In genomic region chr11:134406264-134407185, GRCh38 we compare ENCODE assay signal across 25 cellular contexts. TPM values are rescaled to one million over a fixed set of nuclear protein-coding genes. Genes with fewer than 3 reads are reported as not detected.
DNase-seq lines count a peak whose midpoint lies in the region; ATAC-seq, FAIRE-seq and TF ChIP-seq lines count a peak whose summit lies in the region.
"Had no signal": no experiment of that assay in that cellular context is flagged by ENCODE, and none has a peak within 500 bp of the region (broad histone marks: within the 10 kb centered on the region; RNA-seq: fewer than 3 reads in every experiment).

No MANE protein-coding gene starts in this region.

- H3K27ac Mint-ChIP-seq in activated CD8-positive, alpha-beta T cell treated with anti-CD3 and anti-CD28 coated beads for 36 hours = no peak overlapping the region
- H3K27ac Mint-ChIP-seq in activated CD8-positive, alpha-beta T cell treated with anti-CD3 and anti-CD28 coated beads, Interleukin-2, amount 10 ng/mL, durations not matched to agents 7 days and 5 days = no peak overlapping the region
- no peak overlapping the region for H3K27ac Mint-ChIP-seq in CD14-positive monocyte
- H3K27ac Mint-ChIP-seq: activated B cell treated with CpG ODN at 0.5 μM for 24 hours had no signal

- ATAC-seq in activated CD8-positive, alpha-beta T cell treated with anti-CD3 and anti-CD28 coated beads for 36 hours = peak; percentile 64
- no peak for ATAC-seq in activated CD8-positive, alpha-beta T cell treated with anti-CD3 and anti-CD28 coated beads, Interleukin-2, amount 10 ng/mL, durations not matched to agents 7 days and 5 days
- ATAC-seq in GM18873 (IDR thresholded peaks at IDR 0.05; ENCODE audit: low FRiP score, unreplicated experiment) = no peak
- ATAC-seq in HG03442 (IDR thresholded peaks at IDR 0.05; ENCODE audit: unreplicated experiment) = no peak
- ATAC-seq: heart right ventricle, left ventricle myocardium superior, SK-N-SH treated with all-trans-retinoic acid at 6 μM for 48 hours had no signal

- H3K4me3 ChIP-seq in bronchial epithelial cell (ENCODE audit: low read depth, low read length) = no peak overlapping the region
- H3K4me3 ChIP-seq: BLaER1 treated with 17β-estradiol and CSF1 and Interleukin-3, amounts not matched to agents 10 nM and 100 nM; heart right ventricle had no signal

- no peak for FAIRE-seq in bronchial epithelial cell (lab: Jason Lieb, UNC)
- FAIRE-seq: astrocyte, D721Med, HTR-8/SVneo had no signal

- peak overlapping the region; percentile 52 for H3K27ac ChIP-seq in layer of hippocampus (ENCODE audit: low read depth, low read length)
- H3K27ac ChIP-seq: BLaER1 treated with 17β-estradiol and CSF1 and Interleukin-3, amounts not matched to agents 10 nM and 100 nM; heart right ventricle had no signal

- DNase-seq in activated CD8-positive, alpha-beta T cell treated with anti-CD3 and anti-CD28 coated beads for 36 hours = no peak
- no peak for DNase-seq in activated CD8-positive, alpha-beta T cell treated with anti-CD3 and anti-CD28 coated beads, Interleukin-2, amount 10 ng/mL, durations not matched to agents 7 days and 5 days
- DNase-seq in bronchial epithelial cell (ENCODE audit: low read depth) (peak; percentile 62), CD14-positive monocyte (ENCODE audit: low spot score) (no peak)
- DNase-seq in stimulated activated CD8-positive, alpha-beta memory T cell treated with anti-CD3 and anti-CD28 coated beads, Interleukin-4, amount 100 ng/mL, for 48 hours = no peak
- DNase-seq: activated B cell treated with CpG ODN at 0.5 μM for 24 hours; activated naive CD4-positive, alpha-beta T cell treated with anti-CD3 and anti-CD28 coated beads, Interleukin-2, amount 50 U/mL, for 16 hours; activated T-cell treated with anti-CD3 and anti-CD28 coated beads, Interleukin-2, amount 50 U/mL, for 4 hours; heart right ventricle; Karpas-422; left ventricle myocardium superior; midbrain; NCI-H2081 treated with DMSO at 0.1 percent for 48 hours; NCI-H446 treated with DMSO at 0.1 percent for 48 hours; NK-92 treated with Interleukin-12 subunit alpha and Interleukin-12 subunit beta, amount 100 ng/mL, for 24 hours; stimulated activated CD4-positive, alpha-beta T cell treated with anti-CD3 and anti-CD28 coated beads, Interleukin-4, amount 100 ng/mL, for 4 hours; T-helper 9 cell had no signal

- H3K27me3 ChIP-seq in bronchial epithelial cell (ENCODE audit: control insufficient read depth, insufficient read depth, low read length) = peaks cover 17% of the 10 kb centered on the region
- no peaks in the 10 kb centered on the region for H3K27me3 ChIP-seq in layer of hippocampus (ENCODE audit: control insufficient read depth, insufficient read depth, low read length)

- peaks cover 41% of the 10 kb centered on the region for H3K27me3 Mint-ChIP-seq in activated CD8-positive, alpha-beta T cell treated with anti-CD3 and anti-CD28 coated beads for 36 hours
- H3K27me3 Mint-ChIP-seq in activated CD8-positive, alpha-beta T cell treated with anti-CD3 and anti-CD28 coated beads, Interleukin-2, amount 10 ng/mL, durations not matched to agents 7 days and 5 days (ENCODE audit: low read depth) = peaks cover 25% of the 10 kb centered on the region
- peaks cover 20 to 30% (median 23%) of the 10 kb centered on the region in 3 donors for H3K27me3 Mint-ChIP-seq in CD14-positive monocyte (ENCODE audit: low read depth in 3 of 3)

- no peaks in the 10 kb centered on the region for H3K36me3 Mint-ChIP-seq in activated CD8-positive, alpha-beta T cell treated with anti-CD3 and anti-CD28 coated beads for 36 hours (ENCODE audit: low read depth)
- no peaks in the 10 kb centered on the region for H3K36me3 Mint-ChIP-seq in activated CD8-positive, alpha-beta T cell treated with anti-CD3 and anti-CD28 coated beads, Interleukin-2, amount 10 ng/mL, durations not matched to agents 7 days and 5 days (ENCODE audit: low read depth)
- H3K36me3 Mint-ChIP-seq in CD14-positive monocyte = no peaks in the 10 kb centered on the region

- CTCF ChIA-PET in activated CD8-positive, alpha-beta T cell treated with anti-CD3 and anti-CD28 coated beads for 36 hours (lab: Charles Lee) = no interaction called here
- CTCF ChIA-PET in activated CD8-positive, alpha-beta T cell treated with anti-CD3 and anti-CD28 coated beads, Interleukin-2, amount 10 ng/mL, durations not matched to agents 7 days and 5 days (lab: Charles Lee) = no interaction called here

- H3K36me3 ChIP-seq in bronchial epithelial cell (ENCODE audit: control insufficient read depth, insufficient read depth, low read length) = no peaks in the 10 kb centered on the region
- H3K36me3 ChIP-seq: BLaER1 treated with 17β-estradiol and CSF1 and Interleukin-3, amounts not matched to agents 10 nM and 100 nM; heart right ventricle had no signal

- H3K4me3 Mint-ChIP-seq in activated CD8-positive, alpha-beta T cell treated with anti-CD3 and anti-CD28 coated beads for 36 hours = no peak overlapping the region
- no peak overlapping the region for H3K4me3 Mint-ChIP-seq in activated CD8-positive, alpha-beta T cell treated with anti-CD3 and anti-CD28 coated beads, Interleukin-2, amount 10 ng/mL, durations not matched to agents 7 days and 5 days
- no peak overlapping the region for H3K4me3 Mint-ChIP-seq in CD14-positive monocyte
- H3K4me3 Mint-ChIP-seq: activated B cell treated with CpG ODN at 0.5 μM for 24 hours; activated T-cell treated with anti-CD3 and anti-CD28 coated beads, Interleukin-2, amount 50 U/mL, for 4 hours had no signal

- TF ChIP-seq CTCF in activated CD8-positive, alpha-beta T cell treated with anti-CD3 and anti-CD28 coated beads for 36 hours (IDR thresholded peaks at IDR 0.05) = no peak
- TF ChIP-seq CTCF in bronchial epithelial cell (IDR thresholded peaks at IDR 0.05; ENCODE audit: insufficient read depth, low read length, severe bottlenecking) = no peak
- TF ChIP-seq CTCF in CD14-positive monocyte (IDR thresholded peaks at IDR 0.05) = no peak

- POLR2A ChIA-PET in activated CD8-positive, alpha-beta T cell treated with anti-CD3 and anti-CD28 coated beads for 36 hours (lab: Charles Lee) = no interaction called here
- POLR2A ChIA-PET in activated CD8-positive, alpha-beta T cell treated with anti-CD3 and anti-CD28 coated beads, Interleukin-2, amount 10 ng/mL, durations not matched to agents 7 days and 5 days (lab: Charles Lee) = no interaction called here

- peaks cover 7% of the 10 kb centered on the region for H3K4me1 Mint-ChIP-seq in activated CD8-positive, alpha-beta T cell treated with anti-CD3 and anti-CD28 coated beads for 36 hours (ENCODE audit: low read depth)
- H3K4me1 Mint-ChIP-seq in activated CD8-positive, alpha-beta T cell treated with anti-CD3 and anti-CD28 coated beads, Interleukin-2, amount 10 ng/mL, durations not matched to agents 7 days and 5 days (ENCODE audit: low read depth) = peaks cover 3% of the 10 kb centered on the region
- H3K4me1 Mint-ChIP-seq in CD14-positive monocyte = peaks cover 2% of the 10 kb centered on the region

- intact Hi-C loops in activated CD8-positive, alpha-beta T cell treated with anti-CD3 and anti-CD28 coated beads for 36 hours (cut with micrococcal nuclease) = no loop called here
- intact Hi-C loops in CD14-positive monocyte (cut with micrococcal nuclease) = no loop called here

- H3K9me3 Mint-ChIP-seq in activated CD8-positive, alpha-beta T cell treated with anti-CD3 and anti-CD28 coated beads for 36 hours = no peaks in the 10 kb centered on the region
- H3K9me3 Mint-ChIP-seq in activated CD8-positive, alpha-beta T cell treated with anti-CD3 and anti-CD28 coated beads, Interleukin-2, amount 10 ng/mL, durations not matched to agents 7 days and 5 days (ENCODE audit: insufficient read depth) = no peaks in the 10 kb centered on the region
- H3K9me3 Mint-ChIP-seq in CD14-positive monocyte = peaks cover 0 to 6% (median 0%) of the 10 kb centered on the region in 7 donors
- H3K9me3 Mint-ChIP-seq: activated B cell treated with CpG ODN at 0.5 μM for 24 hours; activated T-cell treated with anti-CD3 and anti-CD28 coated beads, Interleukin-2, amount 50 U/mL, for 4 hours had no signal

RNA-seq across cellular contexts. Expression of gene B3GAT1, which starts 5.5 kb away (rescaled TPM):
- under 1 TPM in 1 of 2 experiments, not detected in 1; 0.07 TPM for total RNA-seq in activated CD8-positive, alpha-beta T cell treated with anti-CD3 and anti-CD28 coated beads for 36 hours
- under 1 TPM; 0.13 to 0.31 TPM for total RNA-seq in activated CD8-positive, alpha-beta T cell treated with anti-CD3 and anti-CD28 coated beads, Interleukin-2, amount 10 ng/mL, durations not matched to agents 7 days and 5 days
- total RNA-seq in bronchial epithelial cell = under 0.01 TPM in 1 of 2 replicates, not detected in the other
- not detected for polyA plus RNA-seq in CD14-positive monocyte
- total RNA-seq: activated B cell treated with CpG ODN at 0.5 μM for 24 hours had no signal
